Comparison of ENCODE assay signal across 10 cellular contexts in genomic region chr5:113807384-113808053, GRCh38.
A peak's percentile ranks its signal among the peaks of the same experiment; 100 is the strongest.
DNase-seq lines count a peak whose midpoint lies in the region; TF ChIP-seq lines count a peak whose summit lies in the region.
"Had no signal": no experiment of that assay in that cellular context is flagged by ENCODE, and none has a peak within 500 bp of the region (broad histone marks: within the 10 kb centered on the region; RNA-seq: fewer than 3 reads in every experiment).

No MANE protein-coding gene starts in this region.

- no peak overlapping the region for H3K4me3 Mint-ChIP-seq in activated CD4-positive, alpha-beta memory T cell treated with anti-CD3 and anti-CD28 coated beads for 36 hours
- H3K4me3 Mint-ChIP-seq: stimulated activated naive CD8-positive, alpha-beta T cell treated with anti-CD3 and anti-CD28 coated beads, Interleukin-15, Interleukin-2, amounts not matched to agents 100 ng/mL and 50 ng/mL, for 24 hours had no signal

- TF ChIP-seq CTCF in spleen (IDR thresholded peaks at IDR 0.05 in 8 of 11, conservative IDR thresholded peaks at IDR 0.05 in 3 of 11) = no peak

- H3K9me3 ChIP-seq in spleen = peaks cover 0 to 3% (median 0%) of the 10 kb centered on the region in 8 donors

- no peak for TF ChIP-seq POLR2A in spleen (IDR thresholded peaks at IDR 0.05)

- WGBS in urinary bladder = 25% methylated on average over 8 of the region's 8 CpGs
- 57 to 77% (median 73%) methylated on average over 8 of the region's 8 CpGs for WGBS in spleen, 5 donors

- peak overlapping the region; percentile 11 for H3K27ac ChIP-seq in urinary bladder (ENCODE audit: low read depth)
- H3K27ac ChIP-seq in spleen = peak overlapping the region in 2 of 8 donors; percentile 15 to 22

- H3K4me1 ChIP-seq in urinary bladder (ENCODE audit: insufficient read depth) = no peaks in the 10 kb centered on the region
- H3K4me1 ChIP-seq in spleen = peaks cover 0 to 10% (median 0%) of the 10 kb centered on the region in 6 donors

- peak; percentile 75 to 87 for DNase-seq in NCI-H446 (lab: John Stamatoyannopoulos, UW)
- DNase-seq in dedifferentiated amniotic fluid mesenchymal stem cell (ENCODE audit: extremely low spot score) = peak; percentile 55
- DNase-seq in middle frontal gyrus (ENCODE audit: extremely low spot score, low spot score) = peak; percentile 45
- no peak for DNase-seq in spleen
- DNase-seq in GDM1 (lab: John Stamatoyannopoulos, UW) = no peak
- no peak for DNase-seq in activated CD4-positive, alpha-beta memory T cell treated with anti-CD3 and anti-CD28 coated beads for 36 hours
- DNase-seq: stimulated activated CD4-positive, alpha-beta T cell treated with anti-CD3 and anti-CD28 coated beads, Interleukin-12 subunit alpha, Interleukin-12 subunit beta, amount 100 ng/mL, for 4 hours; T-helper 1 cell had no signal

- H3K27ac Mint-ChIP-seq in activated CD4-positive, alpha-beta memory T cell treated with anti-CD3 and anti-CD28 coated beads for 36 hours = no peak overlapping the region
- H3K27ac Mint-ChIP-seq: stimulated activated naive CD8-positive, alpha-beta T cell treated with anti-CD3 and anti-CD28 coated beads, Interleukin-15, Interleukin-2, amounts not matched to agents 100 ng/mL and 50 ng/mL, for 24 hours had no signal

- CTCF ChIA-PET in activated CD4-positive, alpha-beta memory T cell treated with anti-CD3 and anti-CD28 coated beads for 36 hours (lab: Charles Lee) = interaction anchor here (1.2 kb wide), 1 partner anchor 17 kb away, joined by 3 read pairs; no protein-coding TSS in a partner anchor

- no peaks in the 10 kb centered on the region for H3K4me1 Mint-ChIP-seq in activated CD4-positive, alpha-beta memory T cell treated with anti-CD3 and anti-CD28 coated beads for 36 hours (ENCODE audit: low read depth)

- H3K9me3 Mint-ChIP-seq in activated CD4-positive, alpha-beta memory T cell treated with anti-CD3 and anti-CD28 coated beads for 36 hours = peaks cover 7% of the 10 kb centered on the region

- intact Hi-C loops in spleen (cut with DNase I; ENCODE audit: low total_unique reads) = no loop called here
- intact Hi-C loops in activated CD4-positive, alpha-beta memory T cell treated with anti-CD3 and anti-CD28 coated beads for 36 hours (cut with micrococcal nuclease) = no loop called here

- no peaks in the 10 kb centered on the region for H3K27me3 ChIP-seq in spleen (replicated peaks in 1 of 7)

- POLR2A ChIA-PET in activated CD4-positive, alpha-beta memory T cell treated with anti-CD3 and anti-CD28 coated beads for 36 hours (lab: Charles Lee) = no interaction called here

- no peaks in the 10 kb centered on the region for H3K27me3 Mint-ChIP-seq in activated CD4-positive, alpha-beta memory T cell treated with anti-CD3 and anti-CD28 coated beads for 36 hours
- H3K27me3 Mint-ChIP-seq: stimulated activated naive CD8-positive, alpha-beta T cell treated with anti-CD3 and anti-CD28 coated beads, Interleukin-15, Interleukin-2, amounts not matched to agents 100 ng/mL and 50 ng/mL, for 24 hours had no signal

- no peak overlapping the region for H3K4me3 ChIP-seq in urinary bladder (ENCODE audit: low read depth, low read length)
- H3K4me3 ChIP-seq in spleen = no peak overlapping the region

- no peaks in the 10 kb centered on the region for H3K36me3 Mint-ChIP-seq in activated CD4-positive, alpha-beta memory T cell treated with anti-CD3 and anti-CD28 coated beads for 36 hours

- H3K36me3 ChIP-seq in urinary bladder (ENCODE audit: insufficient read depth) = no peaks in the 10 kb centered on the region
- no peaks in the 10 kb centered on the region for H3K36me3 ChIP-seq in spleen

Comparison
In these comparisons a context has a peak if more than half of its experiments do, and no peak if none do; other contexts are left out.
1. DNase-seq: peak in NCI-H446 (2 of 2), dedifferentiated amniotic fluid mesenchymal stem cell (single experiment) and middle frontal gyrus (single experiment); none in spleen (single experiment), GDM1 (single experiment) and activated CD4-positive, alpha-beta memory T cell treated with anti-CD3 and anti-CD28 coated beads for 36 hours (single experiment).